In genomic region chr22:18577848-18578247, GRCh38 we compare ENCODE assay signal across 11 cellular contexts. TPM values are rescaled to one million over a fixed set of nuclear protein-coding genes. Genes with fewer than 3 reads are reported as not detected.
DNase-seq lines count a peak whose midpoint lies in the region; ATAC-seq and TF ChIP-seq lines count a peak whose summit lies in the region.
"Not testable (repeated sequence)": the region's sequence is repeated elsewhere in the genome, so short reads cannot be mapped to it uniquely, and the experiment has no call there.
"Had no signal": no experiment of that assay in that cellular context is flagged by ENCODE, and none has a peak within 500 bp of the region (broad histone marks: within the 10 kb centered on the region; RNA-seq: fewer than 3 reads in every experiment).

No MANE protein-coding gene starts in this region.

- H3K9me3 ChIP-seq in DND-41 (ENCODE audit: insufficient read depth, low read length, severe bottlenecking); left lung: not testable (repeated sequence)

- not testable (repeated sequence) for H3K36me3 Mint-ChIP-seq in endothelial cell (ENCODE audit: low read depth, unreplicated experiment)

- not testable (repeated sequence) for H3K9ac ChIP-seq in DND-41 (ENCODE audit: low read depth, low read length)

- not testable (repeated sequence) for TF ChIP-seq CTCF in DND-41 (IDR thresholded peaks at IDR 0.05; ENCODE audit: borderline replicate concordance, extremely low read depth, low read length, poor library complexity, severe bottlenecking); endothelial cell (IDR thresholded peaks at IDR 0.05; ENCODE audit: unreplicated experiment); left lung (IDR thresholded peaks at IDR 0.05)

- H3K9me3 Mint-ChIP-seq in endothelial cell (ENCODE audit: unreplicated experiment): not testable (repeated sequence)

- H3K27me3 ChIP-seq in DND-41 (ENCODE audit: insufficient read depth, low read length, poor library complexity); left lung: not testable (repeated sequence)

- H3K27me3 Mint-ChIP-seq in endothelial cell (ENCODE audit: unreplicated experiment): not testable (repeated sequence)

- not testable (repeated sequence) for H3K27ac ChIP-seq in DND-41 (ENCODE audit: low read length); left lung

- not testable (repeated sequence) for H3K4me2 ChIP-seq in DND-41 (ENCODE audit: insufficient read depth, low read length)

- peak; percentile 83 for ATAC-seq in DND-41 (ENCODE audit: insufficient read depth, low read depth)
- ATAC-seq in GM21381 (IDR thresholded peaks at IDR 0.05; ENCODE audit: unreplicated experiment): peak; percentile 82
- ATAC-seq in HG02884 (IDR thresholded peaks at IDR 0.05; ENCODE audit: unreplicated experiment): peak; percentile 50
- ATAC-seq in left lung: peak; percentile 95

- not testable (repeated sequence) for H3K4me3 Mint-ChIP-seq in endothelial cell (ENCODE audit: unreplicated experiment)

- not testable (repeated sequence) for H3K4me1 ChIP-seq in DND-41 (ENCODE audit: insufficient read depth, low read length); left lung

- H3K4me3 ChIP-seq in DND-41 (ENCODE audit: low read depth in 1 of 2, low read length in 2 of 2); left lung: not testable (repeated sequence)

- DNase-seq in DND-41: peak; percentile 19
- peak; percentile 6 for DNase-seq in LoVo (ENCODE audit: low spot score)
- DNase-seq in activated CD4-positive, alpha-beta T cell treated with anti-CD3 and anti-CD28 coated beads, Interleukin-2, amount 50 U/mL, for 1 hour: peak; percentile 15
- peak; percentile 54 for DNase-seq in endothelial cell (ENCODE audit: low spot score)
- DNase-seq in left lung: not testable (repeated sequence)
- DNase-seq in stimulated activated CD4-positive, alpha-beta T cell treated with anti-CD3 and anti-CD28 coated beads, Interleukin-2, amount 100 ng/mL, for 4 hours (ENCODE audit: low read depth): peak; percentile 7

- not testable (repeated sequence) for H3K79me2 ChIP-seq in DND-41 (ENCODE audit: insufficient read depth, low read length)

- H3K4me1 Mint-ChIP-seq in endothelial cell (ENCODE audit: unreplicated experiment): not testable (repeated sequence)

- not testable (repeated sequence) for H4K20me1 ChIP-seq in DND-41 (ENCODE audit: insufficient read depth, low read length)

- H3K36me3 ChIP-seq in DND-41 (ENCODE audit: insufficient read depth, low read length); left lung: not testable (repeated sequence)

- H3K27ac Mint-ChIP-seq in endothelial cell (ENCODE audit: unreplicated experiment): not testable (repeated sequence)

- intact Hi-C loops in left lung (cut with DNase I): not testable (repeated sequence)

- not testable (repeated sequence) for H2AFZ ChIP-seq in DND-41 (ENCODE audit: low read depth, low read length)

RNA-seq across cellular contexts. Expression of gene RIMBP3, which starts 33.9 kb away (rescaled TPM):
- total RNA-seq in endothelial cell (ENCODE audit: unreplicated experiment) (1.2 TPM), left lung (under 1 TPM; 0.55 to 0.71 TPM)

RNA-seq across cellular contexts. Expression of gene TMEM191B, which starts 50.2 kb away (rescaled TPM):
- total RNA-seq in endothelial cell (ENCODE audit: unreplicated experiment) (1.3 TPM), left lung (1 to 10 TPM in 1 of 2 donors, not detected in 1; 2.8 TPM)
- total RNA-seq: Daoy, lung microvascular endothelial cell had no signal

RNA-seq across cellular contexts. Expression of gene GGTLC3, which starts 59.9 kb away (rescaled TPM):
- total RNA-seq in endothelial cell (ENCODE audit: unreplicated experiment) (0.56 TPM), left lung (1 to 10 TPM in 1 of 2 donors, under 1 TPM in 1; 0.84 to 6.4 TPM)
- total RNA-seq: Daoy, lung microvascular endothelial cell, transverse colon had no signal
